Comparison of ENCODE assay signal across 8 cellular contexts in the genomic region with DNA sequence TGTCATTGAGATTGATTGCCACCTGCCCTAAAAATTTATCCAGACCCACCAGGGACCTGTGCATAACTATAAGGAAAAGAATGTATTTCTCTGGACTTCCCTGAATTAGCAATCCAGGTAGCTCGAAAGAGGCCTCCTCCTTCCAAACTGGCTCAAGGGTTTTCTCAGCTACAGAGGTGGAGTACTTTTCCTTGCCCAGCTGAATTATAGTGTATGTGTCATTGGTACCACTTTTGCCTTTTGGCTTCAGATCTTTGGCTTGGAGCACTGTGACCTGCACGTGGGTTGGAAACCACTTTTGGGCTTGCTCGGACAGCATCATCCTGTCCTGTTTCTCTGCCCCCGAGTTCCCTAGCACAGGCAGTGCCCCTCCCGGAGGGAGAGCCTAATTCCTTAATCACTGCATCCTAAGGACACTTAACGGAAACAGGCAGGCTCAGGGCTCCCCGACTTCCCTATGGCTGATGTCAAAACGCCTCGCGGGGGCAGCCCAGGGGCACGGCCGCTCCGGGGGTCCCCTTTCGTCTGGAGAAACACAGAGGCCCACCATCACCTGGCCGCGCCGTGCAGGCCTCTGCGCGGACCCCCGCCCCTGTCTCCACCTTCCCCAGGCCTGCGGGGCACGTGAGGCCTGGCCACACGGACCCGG. TPM values are rescaled to one million over a fixed set of nuclear protein-coding genes. Genes with fewer than 3 reads are reported as not detected.
DNase-seq lines count a peak whose midpoint lies in the region; ATAC-seq and TF ChIP-seq lines count a peak whose summit lies in the region.

No MANE protein-coding gene starts in this region.

- H3K36me3 Mint-ChIP-seq in CD8-positive, alpha-beta memory T cell, result peaks cover 0 to 2% (median 0%) of the 10 kb centered on the region in 3 donors

- peak overlapping the region; percentile 70 for H3K9ac ChIP-seq in SK-N-MC (ENCODE audit: insufficient read length)
- peak overlapping the region; percentile 86 for H3K9ac ChIP-seq in rectal smooth muscle tissue (ENCODE audit: low read length)

- peaks cover 49% of the 10 kb centered on the region for H3K79me2 ChIP-seq in hepatocyte

- DNase-seq in CD8-positive, alpha-beta memory T cell, result peak; percentile 19 to 54 (median 24)
- DNase-seq in SK-N-MC (ENCODE audit: low read depth, low spot score), result no peak
- DNase-seq in astrocyte of the cerebellum (ENCODE audit: low read depth), result no peak
- peak; percentile 35 for DNase-seq in hepatocyte (ENCODE audit: low spot score)
- DNase-seq in AML-193 (lab: John Stamatoyannopoulos, UW), result no peak

- H3K4me1 Mint-ChIP-seq in CD8-positive, alpha-beta memory T cell, result peaks cover 40 to 56% (median 55%) of the 10 kb centered on the region in 3 donors

- H3K4me3 Mint-ChIP-seq in CD8-positive, alpha-beta memory T cell, result peak overlapping the region; percentile 89 to 95 (median 91)

- H3K4me1 ChIP-seq in CD8-positive, alpha-beta memory T cell (ENCODE audit: insufficient read depth, low read length), result peaks cover 27% of the 10 kb centered on the region
- peaks cover 15% of the 10 kb centered on the region for H3K4me1 ChIP-seq in hepatocyte (ENCODE audit: insufficient read depth)
- peaks cover 14% of the 10 kb centered on the region for H3K4me1 ChIP-seq in rectal smooth muscle tissue (ENCODE audit: control insufficient read depth, insufficient read depth, low read length)

- H3K9me2 ChIP-seq in hepatocyte (replicated peaks; ENCODE audit: insufficient read depth), result no peaks in the 10 kb centered on the region

- peak; percentile 6 for ATAC-seq in GM19468 (IDR thresholded peaks at IDR 0.05; ENCODE audit: extremely low read depth, unreplicated experiment)
- ATAC-seq in HG03575 (IDR thresholded peaks at IDR 0.05; ENCODE audit: extremely low read depth, insufficient number of reproducible peaks, low FRiP score, unreplicated experiment), result peak; percentile 18

- in situ Hi-C loops in astrocyte of the cerebellum (cut with HindIII; ENCODE audit: low sequenced_read_pairs), result no loop called here

- H3K36me3 ChIP-seq in CD8-positive, alpha-beta memory T cell (ENCODE audit: insufficient read depth, low read length), result no peaks in the 10 kb centered on the region
- no peaks in the 10 kb centered on the region for H3K36me3 ChIP-seq in SK-N-MC (ENCODE audit: insufficient read depth, low read length)
- no peaks in the 10 kb centered on the region for H3K36me3 ChIP-seq in hepatocyte (replicated peaks; ENCODE audit: insufficient read depth, low read depth)
- no peaks in the 10 kb centered on the region for H3K36me3 ChIP-seq in rectal smooth muscle tissue (ENCODE audit: control insufficient read depth, insufficient read depth, low read length)

- peak overlapping the region; percentile 67 to 96 (median 84) for H3K27ac Mint-ChIP-seq in CD8-positive, alpha-beta memory T cell

- H3K4me3 ChIP-seq in CD8-positive, alpha-beta memory T cell (ENCODE audit: low read length), result peak overlapping the region; percentile 81
- H3K4me3 ChIP-seq in SK-N-MC (peak overlapping the region; percentile 81), astrocyte of the cerebellum (ENCODE audit: low read depth, low read length) (peak overlapping the region; percentile 63), hepatocyte (peak overlapping the region; percentile 76), rectal smooth muscle tissue (ENCODE audit: low read length) (peak overlapping the region; percentile 94)

- H2AFZ ChIP-seq in hepatocyte, result peak overlapping the region; percentile 89

- H3K27me3 Mint-ChIP-seq in CD8-positive, alpha-beta memory T cell, result no peaks in the 10 kb centered on the region

- peak overlapping the region; percentile 58 for H3K27ac ChIP-seq in CD8-positive, alpha-beta memory T cell (ENCODE audit: low read depth, low read length)
- H3K27ac ChIP-seq in SK-N-MC (no peak overlapping the region), hepatocyte (peak overlapping the region; percentile 97), rectal smooth muscle tissue (ENCODE audit: low read depth, low read length) (peak overlapping the region; percentile 86)

- no peaks in the 10 kb centered on the region for H3K9me3 Mint-ChIP-seq in CD8-positive, alpha-beta memory T cell

- H3K4me2 ChIP-seq in hepatocyte, result peak overlapping the region; percentile 92

- WGBS in hepatocyte (ENCODE audit: low lambda C conversion rate, missing lambda C conversion rate), result under 1% methylated on average over 19 of the region's 24 CpGs

- TF ChIP-seq CTCF in astrocyte of the cerebellum (IDR thresholded peaks at IDR 0.05; ENCODE audit: low read depth, low read length, missing control alignments) (no peak), hepatocyte (IDR thresholded peaks at IDR 0.05; ENCODE audit: poor library complexity) (no peak)

- H3K9me3 ChIP-seq in CD8-positive, alpha-beta memory T cell (ENCODE audit: low read length), result no peaks in the 10 kb centered on the region
- no peaks in the 10 kb centered on the region for H3K9me3 ChIP-seq in SK-N-MC (ENCODE audit: low read depth, low read length)
- H3K9me3 ChIP-seq in hepatocyte (ENCODE audit: low read depth), result no peaks in the 10 kb centered on the region

- H3K27me3 ChIP-seq in CD8-positive, alpha-beta memory T cell (ENCODE audit: insufficient read depth, low read length, poor library complexity, severe bottlenecking), result no peaks in the 10 kb centered on the region
- H3K27me3 ChIP-seq in hepatocyte (no peaks in the 10 kb centered on the region), rectal smooth muscle tissue (ENCODE audit: control insufficient read depth, insufficient read depth, low read length) (no peaks in the 10 kb centered on the region)

- CTCF ChIA-PET in CD8-positive, alpha-beta memory T cell (lab: Charles Lee), result no interaction called here

- peaks cover 3% of the 10 kb centered on the region for H4K20me1 ChIP-seq in hepatocyte (ENCODE audit: insufficient read depth, poor library complexity, severe bottlenecking)

- POLR2A ChIA-PET in CD8-positive, alpha-beta memory T cell (lab: Charles Lee), result no interaction called here

RNA-seq across cellular contexts. Expression of gene RAB11FIP2, which starts 0.8 kb away (rescaled TPM):
- total RNA-seq in CD8-positive, alpha-beta memory T cell, result 10 to 100 TPM in 1 of 2 experiments, 1 to 10 TPM in 1; 9.8 to 10.1 TPM
- 10.5 TPM for polyA plus RNA-seq in CD8-positive, alpha-beta memory T cell
- 32.5 and 38.4 TPM in 2 replicates for total RNA-seq in hepatocyte
- polyA plus RNA-seq in hepatocyte, result 9.7 and 14.4 TPM in 2 replicates

Comparison
In these comparisons a context has a peak if more than half of its experiments do, and no peak if none do; other contexts are left out.
1. DNase-seq: peak in CD8-positive, alpha-beta memory T cell (5 of 5) and hepatocyte (single experiment); none in SK-N-MC (single experiment), astrocyte of the cerebellum (single experiment) and AML-193 (0 of 2).
2. Peak in every context shown above with its lines, with median percentiles within 50 percentile points of each other: H3K4me3 ChIP-seq.